ENCODE assay signal across 8 cellular contexts in the genomic region with DNA sequence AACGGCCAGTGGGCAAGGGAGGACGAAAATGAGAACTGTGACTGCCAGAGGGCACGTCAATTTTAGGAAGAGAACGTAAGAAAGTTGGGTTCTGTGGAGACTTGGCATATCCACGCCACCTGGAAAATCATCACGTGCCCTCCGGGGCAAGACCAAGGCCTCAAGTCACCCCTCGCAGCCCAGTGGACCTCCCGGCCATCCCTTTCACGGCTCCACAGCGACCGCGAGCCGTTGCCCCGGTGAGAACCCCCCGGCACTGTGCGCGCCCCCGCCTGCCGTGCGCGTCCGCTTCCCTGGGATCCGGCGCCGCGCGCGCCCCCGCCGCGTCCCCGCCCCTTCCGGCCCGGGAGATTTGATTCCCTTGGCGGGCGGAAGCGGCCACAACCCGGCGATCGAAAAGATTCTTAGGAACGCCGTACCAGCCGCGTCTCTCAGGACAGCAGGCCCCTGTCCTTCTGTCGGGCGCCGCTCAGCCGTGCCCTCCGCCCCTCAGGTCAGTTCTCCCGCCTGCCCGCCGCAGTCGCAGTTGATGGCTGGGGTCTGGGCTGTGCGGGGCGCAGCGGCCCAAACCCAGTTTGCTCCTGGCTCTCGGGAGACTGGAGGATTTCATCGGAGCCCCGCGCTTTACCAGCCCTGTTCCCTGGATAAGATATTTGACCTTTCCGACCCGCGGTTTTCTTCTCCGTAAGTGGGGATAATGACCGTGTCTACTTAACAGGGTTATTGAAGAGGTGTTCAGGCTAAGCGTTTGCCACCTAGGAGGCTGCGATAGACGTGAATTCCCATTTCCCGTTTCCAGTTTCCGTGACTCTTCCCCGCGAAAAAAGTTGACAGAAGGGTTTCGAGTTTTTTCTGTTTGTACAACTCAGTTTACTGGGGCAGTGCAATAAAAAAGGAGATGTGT. TPM values are rescaled to one million over a fixed set of nuclear protein-coding genes. Genes with fewer than 3 reads are reported as not detected.
DNase-seq lines count a peak whose midpoint lies in the region; ATAC-seq and TF ChIP-seq lines count a peak whose summit lies in the region.

A gene (plus strand): TSS at position 381 of the 904 bp plus-strand sequence. CDS start 8,787 bp downstream, outside the sequence.

- H3K9me2 ChIP-seq in Loucy (replicated peaks; ENCODE audit: low read depth, low read length) = no peaks in the 10 kb centered on the region

- ATAC-seq in GM21723 (IDR thresholded peaks at IDR 0.05; ENCODE audit: unreplicated experiment) (peak; percentile 59), gastroesophageal sphincter (peak; percentile 91)

- H3K9me3 ChIP-seq in Loucy (ENCODE audit: insufficient read depth, low read depth, low read length) = no peaks in the 10 kb centered on the region
- H3K9me3 ChIP-seq in SK-N-MC (ENCODE audit: low read depth, low read length) = no peaks in the 10 kb centered on the region
- no peaks in the 10 kb centered on the region for H3K9me3 ChIP-seq in gastroesophageal sphincter
- no peaks in the 10 kb centered on the region for H3K9me3 ChIP-seq in neutrophil
- no peaks in the 10 kb centered on the region for H3K9me3 ChIP-seq in subcutaneous abdominal adipose tissue (ENCODE audit: control insufficient read depth in 5 of 5, low read length in 5 of 5)

- no peaks in the 10 kb centered on the region for H3F3A ChIP-seq in Loucy (ENCODE audit: low read depth)

- peak; percentile 53 for DNase-seq in DMS79 (lab: John Stamatoyannopoulos, UW)
- DNase-seq in SK-N-MC (ENCODE audit: low read depth, low spot score) = no peak
- DNase-seq in activated naive CD4-positive, alpha-beta T cell treated with Interleukin-2 at 50 U/mL for 16 hours = peak; percentile 87

- H3K27ac ChIP-seq in SK-N-MC (peak within 1 kb of the TSS; percentile 53; the same call in 1 of the 2 replicates), gastroesophageal sphincter (peak within 1 kb of the TSS in 3 of 4 donors; percentile 61 to 77 (median 71)), neutrophil (no peak within 1 kb of the TSS), subcutaneous abdominal adipose tissue (ENCODE audit: low read depth, low read length) (peak within 1 kb of the TSS; percentile 27)

- peak within 1 kb of the TSS; percentile 83 for H3K4me2 ChIP-seq in Loucy (ENCODE audit: low read depth, low read length, poor library complexity, severe bottlenecking)

- H3K79me2 ChIP-seq in Loucy (ENCODE audit: insufficient read depth, low read length) = peaks cover 49% of the 10 kb centered on the region

- H3K27me3 ChIP-seq in Loucy (ENCODE audit: insufficient read depth, low read length, poor library complexity, severe bottlenecking) (peaks cover 6% of the 10 kb centered on the region), gastroesophageal sphincter (no peaks in the 10 kb centered on the region), neutrophil (no peaks in the 10 kb centered on the region), subcutaneous abdominal adipose tissue (ENCODE audit: control insufficient read depth in 5 of 5, insufficient read depth in 4 of 5, low read length in 5 of 5) (no peaks in the 10 kb centered on the region)

- peaks cover 5% of the 10 kb centered on the region for H4K20me1 ChIP-seq in Loucy (ENCODE audit: insufficient read depth, low read length, poor library complexity, severe bottlenecking)

- peak; percentile 16 to 37 for TF ChIP-seq POLR2A in gastroesophageal sphincter (IDR thresholded peaks at IDR 0.05)

- H3K4me3 ChIP-seq in Loucy (ENCODE audit: low read length, poor library complexity, severe bottlenecking) (peak within 1 kb of the TSS; percentile 91), SK-N-MC (peak within 1 kb of the TSS; percentile 100), gastroesophageal sphincter (peak within 1 kb of the TSS; percentile 54 to 71), neutrophil (ENCODE audit: low read depth in 1 of 2, low read length in 1 of 2) (peak within 1 kb of the TSS; percentile 83 to 84), subcutaneous abdominal adipose tissue (ENCODE audit: low read depth in 1 of 5, low read length in 5 of 5) (peak within 1 kb of the TSS; percentile 93 to 96 (median 96))

- TF ChIP-seq EP300 in gastroesophageal sphincter (IDR thresholded peaks at IDR 0.05) = no peak

- H3K4me1 ChIP-seq in Loucy (ENCODE audit: insufficient read depth, low read length, poor library complexity, severe bottlenecking) (peaks cover 28% of the 10 kb centered on the region), gastroesophageal sphincter (peaks cover 0 to 17% (median 5%) of the 10 kb centered on the region in 3 donors), neutrophil (ENCODE audit: control insufficient read depth in 1 of 2, insufficient read depth in 1 of 2, low read depth in 1 of 2, low read length in 1 of 2) (peaks cover 18 to 20% of the 10 kb centered on the region in 2 experiments), subcutaneous abdominal adipose tissue (ENCODE audit: control insufficient read depth in 5 of 5, insufficient read depth in 5 of 5, low read length in 5 of 5) (peaks cover 0 to 17% (median 12%) of the 10 kb centered on the region in 5 donors)

- H2AFZ ChIP-seq in Loucy (ENCODE audit: low read length) = peak within 1 kb of the TSS; percentile 99

- 0 to 1% methylated on average over 2 to 13 of the region's 74 CpGs for WGBS in gastroesophageal sphincter (ENCODE audit: low coverage in 1 of 2), 2 donors

- TF ChIP-seq CTCF in Loucy (conservative IDR thresholded peaks at IDR 0.05; ENCODE audit: low read length) (no peak), gastroesophageal sphincter (IDR thresholded peaks at IDR 0.05) (peak in 1 of 4 experiments; percentile 23), neutrophil (IDR thresholded peaks at IDR 0.05) (peak; percentile 13)

- H3K9ac ChIP-seq in Loucy (ENCODE audit: low read depth, low read length, poor library complexity, severe bottlenecking) (peak within 1 kb of the TSS; percentile 95), SK-N-MC (ENCODE audit: insufficient read length) (peak within 1 kb of the TSS; percentile 98), subcutaneous abdominal adipose tissue (ENCODE audit: low read length in 5 of 5) (peak within 1 kb of the TSS; percentile 71 to 91 (median 86))

- H3K36me3 ChIP-seq in Loucy (ENCODE audit: insufficient read depth, low read length) = no peaks in the 10 kb centered on the region
- H3K36me3 ChIP-seq in SK-N-MC (ENCODE audit: insufficient read depth, low read length) = no peaks in the 10 kb centered on the region; the same call in 1 of the 2 replicates
- no peaks in the 10 kb centered on the region for H3K36me3 ChIP-seq in gastroesophageal sphincter
- H3K36me3 ChIP-seq in neutrophil = no peaks in the 10 kb centered on the region
- no peaks in the 10 kb centered on the region for H3K36me3 ChIP-seq in subcutaneous abdominal adipose tissue (ENCODE audit: control insufficient read depth in 5 of 5, insufficient read depth in 5 of 5, low read length in 5 of 5)

RNA-seq across cellular contexts. Expression of the gene that starts here (rescaled TPM):
- 1 to 10 TPM in 1 of 4 donors, under 1 TPM in 2, not detected in 1; 0.13 to 1.6 (median 0.58) TPM for total RNA-seq in gastroesophageal sphincter
